23 cellular contexts compared by ENCODE assay signal in the genomic region with DNA sequence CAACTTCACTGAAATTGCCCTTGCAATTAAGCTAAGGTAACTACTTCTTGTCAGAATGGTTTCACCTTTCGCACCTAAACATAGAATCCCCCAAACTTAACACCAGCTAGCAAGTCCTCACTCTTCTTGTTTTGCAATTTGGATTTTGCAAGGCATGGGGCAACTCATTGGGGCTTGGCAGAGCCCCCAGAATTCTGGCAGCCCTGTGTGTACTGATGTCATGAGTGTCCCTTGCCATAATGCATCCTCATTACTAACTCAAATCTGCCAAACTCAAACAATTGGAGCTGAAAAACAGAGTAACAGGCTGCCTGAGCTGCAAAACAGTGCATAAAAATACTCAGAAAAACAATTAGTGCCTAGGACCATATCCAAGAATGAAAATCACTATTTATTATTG. TPM values are rescaled to one million over a fixed set of nuclear protein-coding genes. Genes with fewer than 3 reads are reported as not detected.
DNase-seq lines count a peak whose midpoint lies in the region; ATAC-seq, FAIRE-seq and TF ChIP-seq lines count a peak whose summit lies in the region.
"Had no signal": no experiment of that assay in that cellular context is flagged by ENCODE, and none has a peak within 500 bp of the region (broad histone marks: within the 10 kb centered on the region; RNA-seq: fewer than 3 reads in every experiment).

No MANE protein-coding gene starts in this region.

- H3K4me1 Mint-ChIP-seq in activated T-helper 17 cell treated with anti-CD3 and anti-CD28 coated beads, Interleukin-2, amount 50 U/mL, for 72 hours: peaks cover 27% of the 10 kb centered on the region

- H3K4me1 ChIP-seq in effector memory CD4-positive, alpha-beta T cell (ENCODE audit: control insufficient read depth, insufficient read depth, low read length, poor library complexity, severe bottlenecking): peaks cover 22% of the 10 kb centered on the region
- H3K4me1 ChIP-seq: BE2C, testis had no signal

- no peak overlapping the region for H3K27ac Mint-ChIP-seq in activated T-helper 17 cell treated with anti-CD3 and anti-CD28 coated beads, Interleukin-2, amount 50 U/mL, for 72 hours

- no peak for ATAC-seq in activated T-helper 17 cell treated with anti-CD3 and anti-CD28 coated beads, Interleukin-2, amount 50 U/mL, for 72 hours (replicated peaks)
- ATAC-seq: body of pancreas, left colon had no signal

- H3K36me3 ChIP-seq in effector memory CD4-positive, alpha-beta T cell (ENCODE audit: control insufficient read depth, insufficient read depth, low read length): no peaks in the 10 kb centered on the region
- H3K36me3 ChIP-seq: BE2C had no signal

- H3K36me3 Mint-ChIP-seq in activated T-helper 17 cell treated with anti-CD3 and anti-CD28 coated beads, Interleukin-2, amount 50 U/mL, for 72 hours (ENCODE audit: low read depth): no peaks in the 10 kb centered on the region

- TF ChIP-seq CTCF in AG09319 (IDR thresholded peaks at IDR 0.05; ENCODE audit: low read depth, low read length): no peak
- no peak for TF ChIP-seq CTCF in cardiac fibroblast (IDR thresholded peaks at IDR 0.05; ENCODE audit: low read depth, low read length)

- no peaks in the 10 kb centered on the region for H3K27me3 ChIP-seq in effector memory CD4-positive, alpha-beta T cell (replicated peaks; ENCODE audit: control insufficient read depth, insufficient read depth, low read length, poor library complexity, severe bottlenecking)
- H3K27me3 ChIP-seq: BE2C, body of pancreas, testis had no signal

- DNase-seq in AG09319 (ENCODE audit: extremely low read depth, low read depth) (peak; percentile 42), GM12891 (ENCODE audit: insufficient read length, low spot score) (no peak), cardiac fibroblast (ENCODE audit: low read depth in 2 of 2) (peak; percentile 60 to 77), medulla oblongata (ENCODE audit: extremely low spot score) (peak; percentile 76), NCI-H524 treated with DMSO at 0.1 percent for 48 hours (lab: John Stamatoyannopoulos, UW) (no peak), dedifferentiated amniotic fluid mesenchymal stem cell (ENCODE audit: extremely low spot score) (no peak)
- no peak for DNase-seq in effector memory CD4-positive, alpha-beta T cell
- DNase-seq: activated CD4-positive, alpha-beta T cell treated with anti-CD3 and anti-CD28 coated beads, Interleukin-2, amount 50 U/mL, for 1 hour; activated naive CD4-positive, alpha-beta T cell treated with anti-CD3 and anti-CD28 coated beads, Interleukin-2, amount 50 U/mL, for 16 hours; activated T-cell treated with anti-CD3 and anti-CD28 coated beads, Interleukin-2, amount 50 U/mL, for 1 hour; BE2C; body of pancreas; GF-D8; GOT3; KG1; left colon; NCI-H1417; NCI-H2227 treated with DMSO at 0.1 percent for 48 hours; testis had no signal

- H3K27me3 Mint-ChIP-seq in activated T-helper 17 cell treated with anti-CD3 and anti-CD28 coated beads, Interleukin-2, amount 50 U/mL, for 72 hours: no peaks in the 10 kb centered on the region

- no peak overlapping the region for H3K4me3 ChIP-seq in cardiac fibroblast (replicated peaks in 1 of 2; ENCODE audit: low read depth in 2 of 2, low read length in 2 of 2)
- H3K4me3 ChIP-seq in effector memory CD4-positive, alpha-beta T cell (ENCODE audit: insufficient read depth, low read depth, low read length, poor library complexity, severe bottlenecking): no peak overlapping the region
- H3K4me3 ChIP-seq: body of pancreas, smooth muscle cell, testis had no signal

- no peaks in the 10 kb centered on the region for H3K9me3 ChIP-seq in effector memory CD4-positive, alpha-beta T cell (ENCODE audit: control insufficient read depth, low read length)
- H3K9me3 ChIP-seq: BE2C, body of pancreas, testis had no signal

- no peak for TF ChIP-seq POLR2A in GM12891 (IDR thresholded peaks at IDR 0.05; ENCODE audit: low read depth, low read length)

- no peak overlapping the region for H3K27ac ChIP-seq in effector memory CD4-positive, alpha-beta T cell (ENCODE audit: insufficient read depth, low read length, poor library complexity, severe bottlenecking)
- H3K27ac ChIP-seq: body of pancreas, testis had no signal

- no peak overlapping the region for H3K4me3 Mint-ChIP-seq in activated T-helper 17 cell treated with anti-CD3 and anti-CD28 coated beads, Interleukin-2, amount 50 U/mL, for 72 hours

- H3K9me3 Mint-ChIP-seq in activated T-helper 17 cell treated with anti-CD3 and anti-CD28 coated beads, Interleukin-2, amount 50 U/mL, for 72 hours: no peaks in the 10 kb centered on the region

- FAIRE-seq in GM12891 (lab: Jason Lieb, UNC): peak; percentile 35
- FAIRE-seq: D721Med, GM12892 had no signal

TF ChIP-seq in GM12891, 5 proteins besides CTCF, POLR2A, EP300 and RAD21:
- TF ChIP-seq SPI1 (IDR thresholded peaks at IDR 0.05; ENCODE audit: low read depth, low read length) (no peak), POU2F2 (IDR thresholded peaks at IDR 0.05; ENCODE audit: low read depth, low read length) (no peak), PAX5 (IDR thresholded peaks at IDR 0.05; ENCODE audit: insufficient read depth, low read length, severe bottlenecking) (no peak), POLR2AphosphoS5 (IDR thresholded peaks at IDR 0.05; ENCODE audit: low read depth, low read length) (no peak), TAF1 (IDR thresholded peaks at IDR 0.05; ENCODE audit: low read depth, low read length) (no peak)

RNA-seq across cellular contexts. Expression of gene XPNPEP1, which starts 7.8 kb away (rescaled TPM):
- polyA plus RNA-seq in GM12891 (2012; ENCODE audit: low read depth, missing spikeins): 40.8 TPM
- 100 to 1,000 TPM in 1 of 2 donors, 10 to 100 TPM in 1; 97.5 to 108 TPM for total RNA-seq in activated T-helper 17 cell treated with anti-CD3 and anti-CD28 coated beads, Interleukin-2, amount 50 U/mL, for 72 hours

Comparison
In these comparisons a context has a peak if more than half of its experiments do, and no peak if none do; other contexts are left out.
1. DNase-seq: peak in AG09319 (single experiment), cardiac fibroblast (2 of 2) and medulla oblongata (single experiment); none in GM12891 (single experiment), effector memory CD4-positive, alpha-beta T cell (0 of 3), NCI-H524 treated with DMSO at 0.1 percent for 48 hours (single experiment) and dedifferentiated amniotic fluid mesenchymal stem cell (single experiment).